ENCODE assay signal across 8 cellular contexts in the genomic region with DNA sequence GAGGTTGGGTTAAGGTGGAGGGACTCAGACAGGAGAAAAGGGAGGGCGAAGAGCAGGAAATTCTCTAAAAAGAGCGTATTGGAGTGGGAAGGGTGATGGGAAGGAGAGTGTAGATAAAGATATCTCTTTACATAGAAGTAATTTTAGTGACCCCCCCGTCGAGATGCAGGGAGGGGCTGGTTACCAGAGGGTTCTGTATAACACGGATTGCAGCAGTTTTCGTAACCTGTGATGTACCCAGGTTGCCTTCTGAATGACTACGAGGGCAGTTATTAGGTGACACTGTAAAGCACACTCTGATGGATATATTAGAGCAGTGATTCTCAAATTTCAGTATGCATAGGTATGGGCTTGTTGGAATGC. TPM values are rescaled to one million over a fixed set of nuclear protein-coding genes. Genes with fewer than 3 reads are reported as not detected.
A peak's percentile ranks its signal among the peaks of the same experiment; 100 is the strongest.
DNase-seq lines count a peak whose midpoint lies in the region; ATAC-seq, FAIRE-seq and TF ChIP-seq lines count a peak whose summit lies in the region.

No MANE protein-coding gene starts in this region.

- intact Hi-C loops in body of pancreas (cut with DNase I) (no loop called here), mucosa of descending colon (cut with DNase I, micrococcal nuclease) (no loop called here), head of caudate nucleus (cut with DNase I) (loop anchor here (2.0 kb wide), 1 partner anchor 68 kb away; no protein-coding TSS in a partner anchor)

- H3K4me2 ChIP-seq in A549: peak overlapping the region; percentile 76

- peaks cover 9% of the 10 kb centered on the region for H3K4me1 ChIP-seq in A549
- H3K4me1 ChIP-seq in body of pancreas: peaks cover 17% of the 10 kb centered on the region
- H3K4me1 ChIP-seq in mucosa of descending colon (ENCODE audit: low read depth): peaks cover 7% of the 10 kb centered on the region

- FAIRE-seq in A549 (lab: Jason Lieb, UNC): no peak

- DNase-seq in A549 (ENCODE audit: low read depth in 1 of 2, low spot score in 1 of 2): no peak
- no peak for DNase-seq in body of pancreas
- DNase-seq in mucosa of descending colon: peak in 1 of 3 donors; percentile 14
- DNase-seq in NCI-H510A treated with DMSO at 0.1 percent for 48 hours (lab: John Stamatoyannopoulos, UW): no peak
- no peak for DNase-seq in GM20000 (ENCODE audit: low spot score)
- no peak for DNase-seq in head of caudate nucleus

- ATAC-seq in A549 (peak in 1 of 2 experiments; percentile 4; a peak in 1 of 6 replicates), HG02938 (IDR thresholded peaks at IDR 0.05; ENCODE audit: unreplicated experiment) (peak; percentile 5), body of pancreas (no peak), mucosa of descending colon (no peak), HG02870 (IDR thresholded peaks at IDR 0.05; ENCODE audit: unreplicated experiment) (no peak)

- TF ChIP-seq CTCF in A549 (IDR thresholded peaks at IDR 0.05) (no peak), body of pancreas (IDR thresholded peaks at IDR 0.05) (no peak), mucosa of descending colon (IDR thresholded peaks at IDR 0.05) (no peak), GM20000 (IDR thresholded peaks at IDR 0.05; ENCODE audit: extremely low read depth, missing control alignments) (no peak)

- POLR2A ChIA-PET in A549 (lab: Yijun Ruan, JAX): interaction anchor here (0.8 to 1.7 kb wide), 2 partner anchors 76 to 155 kb away, joined by 3 to 5 read pairs; partner anchors contain the start of genes ACOT2 and RIOX1

- TF ChIP-seq RAD21 in A549 (conservative IDR thresholded peaks at IDR 0.05 in 1 of 2, IDR thresholded peaks at IDR 0.05 in 1 of 2): no peak

- H3K36me3 ChIP-seq in body of pancreas (replicated peaks in 1 of 2; ENCODE audit: insufficient read depth in 1 of 2, low read depth in 2 of 2) (no peaks in the 10 kb centered on the region), mucosa of descending colon (ENCODE audit: low read depth) (no peaks in the 10 kb centered on the region)

- H3K27ac ChIP-seq in A549 (peak overlapping the region; percentile 81 to 83), body of pancreas (peak overlapping the region in 3 of 4 donors; percentile 74 to 84 (median 81))

- no peak for TF ChIP-seq POLR2A in A549 (IDR thresholded peaks at IDR 0.05; ENCODE audit: low read length)
- no peak for TF ChIP-seq POLR2A in body of pancreas (IDR thresholded peaks at IDR 0.05)

- CTCF ChIA-PET in A549 (lab: Yijun Ruan, JAX): interaction anchor here (1.3 to 4.2 kb wide), 5 partner anchors 11 to 113 kb away, joined by 3 to 30 read pairs (median 4); no protein-coding TSS in a partner anchor

- WGBS in A549 (ENCODE audit: missing lambda C conversion rate): 2% methylated on average over 7 of the region's 7 CpGs
- 0 to 3% methylated on average over 6 to 7 of the region's 7 CpGs for WGBS in body of pancreas, 2 donors

- no peaks in the 10 kb centered on the region for H3K27me3 ChIP-seq in body of pancreas

- TF ChIP-seq EP300 in A549 (IDR thresholded peaks at IDR 0.05): no peak

- H3K9me3 ChIP-seq in A549: no peaks in the 10 kb centered on the region
- no peaks in the 10 kb centered on the region for H3K9me3 ChIP-seq in body of pancreas
- no peaks in the 10 kb centered on the region for H3K9me3 ChIP-seq in mucosa of descending colon

- peak overlapping the region; percentile 70 for H3K4me3 ChIP-seq in A549
- peak overlapping the region; percentile 28 to 92 for H3K4me3 ChIP-seq in body of pancreas
- H3K4me3 ChIP-seq in mucosa of descending colon: peak overlapping the region; percentile 56

TF ChIP-seq in A549, 52 proteins besides CTCF, POLR2A, EP300 and RAD21:
- TF ChIP-seq, protein P1, sequence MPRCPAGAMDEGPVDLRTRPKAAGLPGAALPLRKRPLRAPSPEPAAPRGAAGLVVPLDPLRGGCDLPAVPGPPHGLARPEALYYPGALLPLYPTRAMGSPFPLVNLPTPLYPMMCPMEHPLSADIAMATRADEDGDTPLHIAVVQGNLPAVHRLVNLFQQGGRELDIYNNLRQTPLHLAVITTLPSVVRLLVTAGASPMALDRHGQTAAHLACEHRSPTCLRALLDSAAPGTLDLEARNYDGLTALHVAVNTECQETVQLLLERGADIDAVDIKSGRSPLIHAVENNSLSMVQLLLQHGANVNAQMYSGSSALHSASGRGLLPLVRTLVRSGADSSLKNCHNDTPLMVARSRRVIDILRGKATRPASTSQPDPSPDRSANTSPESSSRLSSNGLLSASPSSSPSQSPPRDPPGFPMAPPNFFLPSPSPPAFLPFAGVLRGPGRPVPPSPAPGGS (IDR thresholded peaks at IDR 0.05): no peak
- TF ChIP-seq SMC3 (IDR thresholded peaks at IDR 0.05) (no peak), HES2 (IDR thresholded peaks at IDR 0.05) (no peak), HOXB5 (CRISPR knock-in tag; IDR thresholded peaks at IDR 0.05) (no peak), ZFP36 (IDR thresholded peaks at IDR 0.05; ENCODE audit: borderline replicate concordance, partially characterized antibody) (no peak), MAX (IDR thresholded peaks at IDR 0.05) (no peak), KDM1A (IDR thresholded peaks at IDR 0.05; ENCODE audit: low read depth) (no peak), KDM5A (IDR thresholded peaks at IDR 0.05) (no peak), ZNF302 (CRISPR knock-in tag; IDR thresholded peaks at IDR 0.05) (no peak), CBX8 (IDR thresholded peaks at IDR 0.05) (no peak), TP53 (CRISPR knock-in tag; IDR thresholded peaks at IDR 0.05) (no peak), RNF2 (IDR thresholded peaks at IDR 0.05; ENCODE audit: borderline replicate concordance, low read depth) (no peak), RFX5 (IDR thresholded peaks at IDR 0.05) (no peak), BHLHE40 (IDR thresholded peaks at IDR 0.05; ENCODE audit: low read depth, low read length) (no peak), HOXB13 (CRISPR knock-in tag; IDR thresholded peaks at IDR 0.05; ENCODE audit: low read depth) (no peak), RARB (CRISPR knock-in tag; IDR thresholded peaks at IDR 0.05) (no peak), PHF8 (IDR thresholded peaks at IDR 0.05; ENCODE audit: borderline replicate concordance, low read depth) (no peak)
- TF ChIP-seq, protein P2, sequence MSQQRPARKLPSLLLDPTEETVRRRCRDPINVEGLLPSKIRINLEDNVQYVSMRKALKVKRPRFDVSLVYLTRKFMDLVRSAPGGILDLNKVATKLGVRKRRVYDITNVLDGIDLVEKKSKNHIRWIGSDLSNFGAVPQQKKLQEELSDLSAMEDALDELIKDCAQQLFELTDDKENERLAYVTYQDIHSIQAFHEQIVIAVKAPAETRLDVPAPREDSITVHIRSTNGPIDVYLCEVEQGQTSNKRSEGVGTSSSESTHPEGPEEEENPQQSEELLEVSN (IDR thresholded peaks at IDR 0.05; ENCODE audit: borderline replicate concordance, low read depth): no peak

RNA-seq across cellular contexts. Expression of gene DNAL1, which starts 0.4 kb away (rescaled TPM):
- polyA plus RNA-seq in A549 (2011; rRNA removed) (9.2 and 16.3 TPM in 2 replicates), A549 (2017; fragmentation: RNase III; extraction: RNeasy Plus Mini Kit Qiagen cat#74134 plus additional on column Dnase treatment) (7.8 to 8.3 TPM (median 8.3 TPM) in 3 replicates)
- polyA plus RNA-seq in A549 (2012; cell fraction: cytosol; rRNA removed): 1.7 and 2.2 TPM in 2 replicates
- 0.88 and 1.9 TPM in 2 replicates for polyA plus RNA-seq in A549 (2012; cell fraction: nucleus; rRNA removed)
- polyA minus RNA-seq in A549 (2011; rRNA and poly(A)+ RNA removed): 3.7 TPM in 2 replicates
- total RNA-seq in body of pancreas (1 to 10 TPM; 2.6 to 7.3 TPM), mucosa of descending colon (10 to 100 TPM in 1 of 3 donors, 1 to 10 TPM in 2; 7.0 to 18.9 (median 7.6) TPM)

RNA-seq across cellular contexts. Expression of gene ACOT6, which starts 32.9 kb away (rescaled TPM):
- polyA plus RNA-seq in A549 (2011; rRNA removed) (not detected in 2 replicates), A549 (2017; fragmentation: RNase III; extraction: RNeasy Plus Mini Kit Qiagen cat#74134 plus additional on column Dnase treatment) (not detected in 3 replicates)
- polyA plus RNA-seq in A549 (2012; cell fraction: cytosol; rRNA removed): not detected in 2 replicates
- polyA plus RNA-seq in A549 (2012; cell fraction: nucleus; rRNA removed): not detected in 2 replicates
- not detected in 2 replicates for polyA minus RNA-seq in A549 (2011; rRNA and poly(A)+ RNA removed)
- total RNA-seq in body of pancreas (not detected), mucosa of descending colon (not detected)

RNA-seq across cellular contexts. Expression of gene ACOT4, which starts 53.6 kb away (rescaled TPM):
- polyA plus RNA-seq in A549 (2011; rRNA removed) (2.7 and 3.4 TPM in 2 replicates), A549 (2017; fragmentation: RNase III; extraction: RNeasy Plus Mini Kit Qiagen cat#74134 plus additional on column Dnase treatment) (1.6 TPM in 3 replicates)
- 1.3 and 1.9 TPM in 2 replicates for polyA plus RNA-seq in A549 (2012; cell fraction: cytosol; rRNA removed)
- 1.2 and 1.5 TPM in 2 replicates for polyA plus RNA-seq in A549 (2012; cell fraction: nucleus; rRNA removed)
- polyA minus RNA-seq in A549 (2011; rRNA and poly(A)+ RNA removed): 1.4 and 1.7 TPM in 2 replicates
- total RNA-seq in body of pancreas (1 to 10 TPM; 3.1 to 4.0 TPM), mucosa of descending colon (1 to 10 TPM; 1.6 to 4.6 (median 3.1) TPM)
